ENCODE assay signal across 13 cellular contexts in genomic region chr16:3980311-3981111, GRCh38.
DNase-seq lines count a peak whose midpoint lies in the region; ATAC-seq and TF ChIP-seq lines count a peak whose summit lies in the region.
"Had no signal": no experiment of that assay in that cellular context is flagged by ENCODE, and none has a peak within 500 bp of the region (broad histone marks: within the 10 kb centered on the region; RNA-seq: fewer than 3 reads in every experiment).

No MANE protein-coding gene starts in this region.

- no peaks in the 10 kb centered on the region for H3K9me3 ChIP-seq in thyroid gland
- H3K9me3 ChIP-seq: upper lobe of right lung had no signal

- 79 to 88% methylated on average over 17 to 19 of the region's 19 CpGs for WGBS in thyroid gland, 2 donors

- H3K36me3 ChIP-seq in thyroid gland, result peaks cover 29 to 44% of the 10 kb centered on the region in 2 donors

- no peak for ATAC-seq in HG03045 (IDR thresholded peaks at IDR 0.05; ENCODE audit: unreplicated experiment)
- ATAC-seq in HG02870 (IDR thresholded peaks at IDR 0.05; ENCODE audit: unreplicated experiment), result no peak
- ATAC-seq: upper lobe of right lung had no signal

- H3K27ac ChIP-seq in thyroid gland, result peak overlapping the region in 1 of 3 donors; percentile 33
- H3K27ac ChIP-seq: upper lobe of right lung had no signal

- no peak for TF ChIP-seq CTCF in osteocyte (IDR thresholded peaks at IDR 0.05)
- TF ChIP-seq CTCF in thyroid gland (IDR thresholded peaks at IDR 0.05), result no peak

- intact Hi-C loops in thyroid gland (cut with DNase I), result no loop called here

- H3K4me3 Mint-ChIP-seq in osteocyte (ENCODE audit: unreplicated experiment), result no peak overlapping the region

- DNase-seq in EH (ENCODE audit: low read depth) (peak; percentile 93), NCI-H226 (peak; percentile 14), epidermal melanocyte (ENCODE audit: insufficient read length, low spot score) (peak; percentile 53), osteocyte (ENCODE audit: extremely low spot score, unreplicated experiment) (no peak), thyroid gland (no peak), medulla oblongata (ENCODE audit: extremely low spot score) (no peak)
- DNase-seq: DMS 273 treated with DMSO at 0.1 percent for 48 hours, NCI-H187, T-helper 9 cell, upper lobe of right lung had no signal

- H3K4me1 ChIP-seq in thyroid gland, result no peaks in the 10 kb centered on the region
- H3K4me1 ChIP-seq: upper lobe of right lung had no signal

- H3K4me3 ChIP-seq in thyroid gland (replicated peaks in 1 of 3), result no peak overlapping the region
- H3K4me3 ChIP-seq: upper lobe of right lung had no signal

- peaks cover 25% of the 10 kb centered on the region for H3K4me1 Mint-ChIP-seq in osteocyte (ENCODE audit: unreplicated experiment)

- peak overlapping the region; percentile 72 for H3K27ac Mint-ChIP-seq in osteocyte (ENCODE audit: unreplicated experiment)
- H3K27ac Mint-ChIP-seq: progenitor cell of endocrine pancreas had no signal

- no peak for TF ChIP-seq POLR2A in thyroid gland (IDR thresholded peaks at IDR 0.05)

- no peaks in the 10 kb centered on the region for H3K27me3 ChIP-seq in thyroid gland
- H3K27me3 ChIP-seq: upper lobe of right lung had no signal

- H3K27me3 Mint-ChIP-seq in osteocyte (ENCODE audit: unreplicated experiment), result no peaks in the 10 kb centered on the region

- H3K9me3 Mint-ChIP-seq in osteocyte (ENCODE audit: unreplicated experiment), result no peaks in the 10 kb centered on the region

- H3K36me3 Mint-ChIP-seq in osteocyte (ENCODE audit: unreplicated experiment), result peaks cover 18% of the 10 kb centered on the region

Comparison
In these comparisons a context has a peak if more than half of its experiments do, and no peak if none do; other contexts are left out.
1. DNase-seq: peak in EH (single experiment), NCI-H226 (single experiment) and epidermal melanocyte (single experiment); none in osteocyte (single experiment), thyroid gland (0 of 2) and medulla oblongata (single experiment).